ENCODE assay signal across 8 cellular contexts in genomic region chr6:167828325-167828956, GRCh38. TPM values are rescaled to one million over a fixed set of nuclear protein-coding genes. Genes with fewer than 3 reads are reported as not detected.
A peak's percentile ranks its signal among the peaks of the same experiment; 100 is the strongest.
DNase-seq lines count a peak whose midpoint lies in the region; ATAC-seq and TF ChIP-seq lines count a peak whose summit lies in the region.

No MANE protein-coding gene starts in this region.

- H3K9me3 Mint-ChIP-seq in effector memory CD8-positive, alpha-beta T cell, result no peaks in the 10 kb centered on the region

- TF ChIP-seq CTCF in GM12864 (IDR thresholded peaks at IDR 0.05; ENCODE audit: low read depth, low read length, missing control alignments), result no peak

- peaks cover 35 to 54% of the 10 kb centered on the region in 2 donors for H3K27me3 Mint-ChIP-seq in effector memory CD8-positive, alpha-beta T cell

- peaks cover 12 to 15% of the 10 kb centered on the region in 2 donors for H3K4me1 Mint-ChIP-seq in effector memory CD8-positive, alpha-beta T cell (ENCODE audit: low read depth in 2 of 2)

- H4K91ac ChIP-seq in neuronal stem cell (ENCODE audit: low read depth, low read length, poor library complexity), result no peak overlapping the region

- H3K4me1 ChIP-seq in neuronal stem cell (ENCODE audit: control insufficient read depth in 2 of 2, insufficient read depth in 1 of 2, low read depth in 1 of 2, low read length in 2 of 2), result peaks cover 10 to 24% of the 10 kb centered on the region in 2 donors

- H2BK15ac ChIP-seq in neuronal stem cell (ENCODE audit: low read length), result no peak overlapping the region

- no peak overlapping the region for H2BK5ac ChIP-seq in neuronal stem cell (ENCODE audit: low read length)

- peaks cover 9% of the 10 kb centered on the region for H3K79me1 ChIP-seq in neuronal stem cell (ENCODE audit: low read depth, low read length)

- H2AK5ac ChIP-seq in neuronal stem cell (ENCODE audit: low read depth, low read length), result no peak overlapping the region

- no peak overlapping the region for H3K4ac ChIP-seq in neuronal stem cell (ENCODE audit: low read length)

- DNase-seq in GM12864 (ENCODE audit: low read depth) (no peak), NCI-H748 (lab: John Stamatoyannopoulos, UW; ENCODE audit: unreplicated experiment) (peak; percentile 41), neuronal stem cell (ENCODE audit: low spot score) (no peak), EL (no peak), LoVo (ENCODE audit: low spot score) (no peak)
- no peak for DNase-seq in effector memory CD8-positive, alpha-beta T cell

- no peak overlapping the region for H3K14ac ChIP-seq in neuronal stem cell (ENCODE audit: low read length)

- WGBS in neuronal stem cell (ENCODE audit: extremely low coverage in 2 of 2, insufficient read length in 2 of 2, insufficient replicate concordance in 1 of 2), 2 donors, result no CpG with 5 or more reads among the region's 4 CpGs

- H3K27ac Mint-ChIP-seq in effector memory CD8-positive, alpha-beta T cell, result no peak overlapping the region

- no peak overlapping the region for H4K8ac ChIP-seq in neuronal stem cell (ENCODE audit: low read depth, low read length)

- H3K36me3 Mint-ChIP-seq in effector memory CD8-positive, alpha-beta T cell (ENCODE audit: insufficient read depth), result peaks cover 22% of the 10 kb centered on the region

- H2AFZ ChIP-seq in neuronal stem cell (ENCODE audit: low read length), result no peak overlapping the region

- H3K27ac ChIP-seq in neuronal stem cell (replicated peaks; ENCODE audit: low read length), result no peak overlapping the region

- no peak overlapping the region for H3K9ac ChIP-seq in neuronal stem cell (ENCODE audit: low read depth, low read length, poor library complexity)

- no peak overlapping the region for H2BK12ac ChIP-seq in neuronal stem cell (ENCODE audit: low read length)

- H3K4me2 ChIP-seq in neuronal stem cell (ENCODE audit: insufficient read depth, low read length, poor library complexity, severe bottlenecking), result peak overlapping the region; percentile 48

- H3K18ac ChIP-seq in neuronal stem cell (ENCODE audit: low read length), result no peak overlapping the region

- ATAC-seq in effector memory CD8-positive, alpha-beta T cell (replicated peaks), result no peak
- ATAC-seq in GM21360 (IDR thresholded peaks at IDR 0.05; ENCODE audit: unreplicated experiment), result no peak
- ATAC-seq in GM18867 (IDR thresholded peaks at IDR 0.05; ENCODE audit: unreplicated experiment), result no peak

- H3K23ac ChIP-seq in neuronal stem cell (ENCODE audit: low read depth, low read length, poor library complexity), result no peak overlapping the region

- no peaks in the 10 kb centered on the region for H3K9me3 ChIP-seq in neuronal stem cell (replicated peaks in 1 of 2; ENCODE audit: control insufficient read depth in 2 of 2, insufficient read depth in 1 of 2, low read depth in 1 of 2, low read length in 2 of 2)

- no peaks in the 10 kb centered on the region for H3K27me3 ChIP-seq in neuronal stem cell (ENCODE audit: control insufficient read depth in 3 of 3, insufficient read depth in 3 of 3, low read depth in 1 of 3, low read length in 3 of 3)

- H3K4me3 ChIP-seq in GM12864 (ENCODE audit: low read depth, low read length) (peak overlapping the region; percentile 79; the same call in 1 of the 2 replicates), neuronal stem cell (ENCODE audit: low read length in 2 of 2) (peak overlapping the region; percentile 68 to 77)

- peak overlapping the region; percentile 76 to 82 for H3K4me3 Mint-ChIP-seq in effector memory CD8-positive, alpha-beta T cell

- peaks cover 2 to 4% of the 10 kb centered on the region in 2 donors for H3K36me3 ChIP-seq in neuronal stem cell (replicated peaks in 1 of 2; ENCODE audit: control insufficient read depth in 2 of 2, insufficient read depth in 2 of 2, low read length in 2 of 2)

- no peak overlapping the region for H2BK120ac ChIP-seq in neuronal stem cell (ENCODE audit: low read depth, low read length)

RNA-seq across cellular contexts. Expression of gene AFDN, which starts 1.7 kb away (rescaled TPM):
- polyA plus RNA-seq in neuronal stem cell (2013, experiment 1 of 2), result 182 TPM
- polyA plus RNA-seq in neuronal stem cell (2013, experiment 2 of 2), result 190 TPM
